ENCODE assay signal across 15 cellular contexts in the genomic region with DNA sequence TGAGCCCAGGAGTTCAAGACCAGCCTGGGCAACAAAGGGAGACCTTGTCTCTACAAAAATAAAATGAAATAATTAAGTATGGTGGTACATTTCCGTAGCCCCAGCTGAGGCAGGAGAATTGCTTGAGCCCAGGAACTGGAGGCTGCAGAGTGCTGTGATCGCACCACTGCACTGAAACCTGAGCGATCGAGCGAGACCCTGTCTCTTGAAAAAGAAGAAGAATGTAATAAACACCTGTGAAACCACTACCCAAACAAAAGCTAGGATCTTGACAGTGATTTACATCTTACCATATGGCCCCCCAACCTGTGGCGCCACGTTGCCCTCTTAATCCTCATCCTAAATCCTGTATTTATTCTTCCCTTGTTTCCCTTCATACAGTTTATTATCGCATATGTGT. TPM values are rescaled to one million over a fixed set of nuclear protein-coding genes. Genes with fewer than 3 reads are reported as not detected.
"Had no signal": no experiment of that assay in that cellular context is flagged by ENCODE, and none has a peak within 500 bp of the region (broad histone marks: within the 10 kb centered on the region; RNA-seq: fewer than 3 reads in every experiment).

No MANE protein-coding gene starts in this region.

- H3K27ac ChIP-seq: adrenal gland, body of pancreas, epithelial cell of prostate, gastrocnemius medialis, upper lobe of right lung had no signal

- H3K4me1 Mint-ChIP-seq: neural crest cell had no signal

- H3K27me3 Mint-ChIP-seq: effector memory CD8-positive, alpha-beta T cell; stimulated activated naive CD8-positive, alpha-beta T cell treated with anti-CD3 and anti-CD28 coated beads, Interleukin-15, Interleukin-2, amounts not matched to agents 100 ng/mL and 50 ng/mL, for 24 hours had no signal

- H3K27ac Mint-ChIP-seq: stimulated activated naive CD8-positive, alpha-beta T cell treated with anti-CD3 and anti-CD28 coated beads, Interleukin-15, Interleukin-2, amounts not matched to agents 100 ng/mL and 50 ng/mL, for 24 hours had no signal

- ATAC-seq: body of pancreas; effector memory CD8-positive, alpha-beta T cell; gastrocnemius medialis had no signal

- H3K27me3 ChIP-seq: adrenal gland, body of pancreas had no signal

- H3K4me1 ChIP-seq: adrenal gland, body of pancreas, gastrocnemius medialis, upper lobe of right lung had no signal

- H3K9me3 Mint-ChIP-seq: effector memory CD8-positive, alpha-beta T cell; neural crest cell; stimulated activated naive CD8-positive, alpha-beta T cell treated with anti-CD3 and anti-CD28 coated beads, Interleukin-15, Interleukin-2, amounts not matched to agents 100 ng/mL and 50 ng/mL, for 24 hours had no signal

- H3K4me3 Mint-ChIP-seq: effector memory CD8-positive, alpha-beta T cell; neural crest cell; stimulated activated naive CD8-positive, alpha-beta T cell treated with anti-CD3 and anti-CD28 coated beads, Interleukin-15, Interleukin-2, amounts not matched to agents 100 ng/mL and 50 ng/mL, for 24 hours had no signal

- H3K4me3 ChIP-seq: adrenal gland, body of pancreas, gastrocnemius medialis, upper lobe of right lung had no signal

- DNase-seq: activated CD4-positive, alpha-beta T cell treated with anti-CD3 and anti-CD28 coated beads for 48 hours; activated naive CD4-positive, alpha-beta T cell treated with anti-CD3 and anti-CD28 coated beads, Interleukin-2, amount 50 U/mL, for 16 hours; adrenal gland; body of pancreas; central memory CD4-positive, alpha-beta T cell; cortex of kidney; effector memory CD8-positive, alpha-beta T cell; gastrocnemius medialis; kidney; stimulated activated CD4-positive, alpha-beta T cell treated with anti-CD3 and anti-CD28 coated beads, Interleukin-2, amount 100 ng/mL, for 48 hours had no signal

RNA-seq across cellular contexts. Expression of a gene that starts 5.7 kb away (rescaled TPM):
- total RNA-seq: osteocyte had no signal
